18 cellular contexts compared by ENCODE assay signal in the genomic region with DNA sequence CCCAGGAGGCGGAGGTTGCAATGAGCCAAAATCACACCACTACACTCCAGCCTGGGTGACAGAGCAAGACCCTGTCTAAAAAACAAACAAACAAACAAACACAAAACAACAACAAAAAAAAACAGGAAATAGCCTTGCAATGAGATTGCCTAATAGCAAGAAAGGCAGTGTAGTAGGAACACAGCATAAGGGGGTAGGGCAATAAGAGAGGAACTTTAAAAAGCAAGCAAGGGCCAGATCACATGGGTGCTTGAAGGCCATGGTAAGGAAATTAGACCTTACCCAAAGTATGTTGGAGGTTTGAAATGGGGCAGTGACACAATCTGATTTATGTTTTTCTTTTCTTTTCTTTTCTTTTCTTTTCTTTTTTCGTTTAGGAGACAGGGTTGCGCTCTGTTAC. TPM values are rescaled to one million over a fixed set of nuclear protein-coding genes. Genes with fewer than 3 reads are reported as not detected.
"Had no signal": no experiment of that assay in that cellular context is flagged by ENCODE, and none has a peak within 500 bp of the region (broad histone marks: within the 10 kb centered on the region; RNA-seq: fewer than 3 reads in every experiment).

No MANE protein-coding gene starts in this region.

- H3K27ac ChIP-seq: colonic mucosa, esophagus squamous epithelium, pancreas had no signal

- H3K4me1 Mint-ChIP-seq: activated B cell treated with CpG ODN at 0.5 μM for 24 hours had no signal

- H3K27me3 ChIP-seq: colonic mucosa, esophagus squamous epithelium, pancreas, tibial nerve had no signal

- H3K36me3 ChIP-seq: colonic mucosa, esophagus squamous epithelium, pancreas, tibial nerve had no signal

- H3K9me3 Mint-ChIP-seq: activated B cell treated with CpG ODN at 0.5 μM for 24 hours; activated CD8-positive, alpha-beta T cell treated with anti-CD3 and anti-CD28 coated beads for 36 hours; activated naive CD4-positive, alpha-beta T cell treated with anti-CD3 and anti-CD28 coated beads, Interleukin-2, amount 50 U/mL, for 72 hours had no signal

- H3K4me1 ChIP-seq: colonic mucosa, esophagus squamous epithelium, pancreas, tibial nerve had no signal

- H3K4me3 ChIP-seq: colonic mucosa, esophagus squamous epithelium, pancreas, skin epidermis, tibial nerve had no signal

- H3K4me3 Mint-ChIP-seq: activated B cell treated with CpG ODN at 0.5 μM for 24 hours; activated CD8-positive, alpha-beta T cell treated with anti-CD3 and anti-CD28 coated beads for 36 hours had no signal

- H3K36me3 Mint-ChIP-seq: activated naive CD4-positive, alpha-beta T cell treated with anti-CD3 and anti-CD28 coated beads, Interleukin-2, amount 50 U/mL, for 72 hours had no signal

- H3K9me3 ChIP-seq: colonic mucosa, esophagus squamous epithelium, pancreas, tibial nerve had no signal

- H3K27ac Mint-ChIP-seq: activated B cell treated with CpG ODN at 0.5 μM for 24 hours; activated CD8-positive, alpha-beta T cell treated with anti-CD3 and anti-CD28 coated beads for 36 hours; activated naive CD4-positive, alpha-beta T cell treated with anti-CD3 and anti-CD28 coated beads, Interleukin-2, amount 50 U/mL, for 72 hours had no signal

- DNase-seq: activated B cell treated with CpG ODN at 0.5 μM for 24 hours; activated CD8-positive, alpha-beta T cell treated with anti-CD3 and anti-CD28 coated beads for 36 hours; activated gamma-delta T cell; activated T-cell treated with anti-CD3 and anti-CD28 coated beads, Interleukin-2, amount 50 U/mL, for 48 hours; caudate nucleus; colonic mucosa; esophagus squamous epithelium; hypothalamus; midbrain; pancreas; retina; stimulated activated CD4-positive, alpha-beta T cell treated with anti-CD3 and anti-CD28 coated beads, Interleukin-4, amount 100 ng/mL, for 4 hours; stimulated activated CD8-positive, alpha-beta memory T cell treated with anti-CD3 and anti-CD28 coated beads, Interleukin-4, amount 100 ng/mL, for 48 hours; stimulated activated naive CD4-positive, alpha-beta T cell treated with Interleukin-2 at 50 U/mL for 16 hours; substantia nigra had no signal

RNA-seq across cellular contexts. Expression of a gene that starts 34.7 kb away (rescaled TPM):
- total RNA-seq: activated B cell treated with CpG ODN at 0.5 μM for 24 hours had no signal

RNA-seq across cellular contexts. Expression of a gene that starts 52.9 kb away (rescaled TPM):
- total RNA-seq: activated B cell treated with CpG ODN at 0.5 μM for 24 hours; activated CD8-positive, alpha-beta T cell treated with anti-CD3 and anti-CD28 coated beads for 36 hours had no signal
